In genomic region chr3:66419053-66419440, GRCh38 we compare ENCODE assay signal across 14 cellular contexts.
DNase-seq lines count a peak whose midpoint lies in the region; ATAC-seq, FAIRE-seq and TF ChIP-seq lines count a peak whose summit lies in the region.
"Had no signal": no experiment of that assay in that cellular context is flagged by ENCODE, and none has a peak within 500 bp of the region (broad histone marks: within the 10 kb centered on the region; RNA-seq: fewer than 3 reads in every experiment).

No MANE protein-coding gene starts in this region.

- H3K23ac ChIP-seq in H1 (ENCODE audit: insufficient read length): no peak overlapping the region

- TF ChIP-seq EP300 in H1 (IDR thresholded peaks at IDR 0.05; ENCODE audit: borderline replicate concordance in 1 of 2, low read depth in 2 of 2, low read length in 2 of 2) (no peak), upper lobe of left lung (IDR thresholded peaks at IDR 0.05) (no peak), HepG2 (IDR thresholded peaks at IDR 0.05; ENCODE audit: low read depth in 2 of 2, low read length in 2 of 2) (no peak), HepG2 (CRISPR knock-in tag; IDR thresholded peaks at IDR 0.05; ENCODE audit: borderline replicate concordance) (no peak)

- peaks cover 6 to 17% of the 10 kb centered on the region in 2 experiments for H4K20me1 ChIP-seq in H1 (replicated peaks in 1 of 2; ENCODE audit: control insufficient read depth in 1 of 2, insufficient read depth in 2 of 2, low read length in 2 of 2)
- H4K20me1 ChIP-seq in HepG2 (ENCODE audit: insufficient read depth, low read length): no peaks in the 10 kb centered on the region

- peaks cover 21% of the 10 kb centered on the region for H3K79me1 ChIP-seq in H1 (ENCODE audit: low read depth, low read length)

- peak overlapping the region; percentile 10 for H3K4ac ChIP-seq in H1 (replicated peaks; ENCODE audit: insufficient read length, low read depth, low read length)

- H3K9me3 ChIP-seq in H1 (ENCODE audit: insufficient read depth in 2 of 2, low read depth in 1 of 2, low read length in 1 of 2) (peaks cover 27 to 32% of the 10 kb centered on the region in 2 experiments), neuron (ENCODE audit: low read length) (peaks cover 19% of the 10 kb centered on the region), upper lobe of left lung (peaks cover 0 to 8% (median 3%) of the 10 kb centered on the region in 4 donors), HepG2 (ENCODE audit: low read length) (peaks cover 19% of the 10 kb centered on the region)

- peak; percentile 12 for DNase-seq in left cardiac atrium
- DNase-seq in Right ventricle myocardium inferior (ENCODE audit: missing footprints): no peak
- no peak for DNase-seq in H1 (ENCODE audit: low read depth in 1 of 2, low spot score in 2 of 2)
- DNase-seq in upper lobe of left lung: no peak
- DNase-seq in erythroblast (lab: John Stamatoyannopoulos, UW): no peak
- no peak for DNase-seq in NCI-H526 treated with DMSO at 0.1 percent for 48 hours (lab: John Stamatoyannopoulos, UW)
- no peak for DNase-seq in HepG2 (ENCODE audit: low spot score)
- DNase-seq: ACHN; brain microvascular endothelial cell; natural killer cell; stimulated activated CD4-positive, alpha-beta T cell treated with anti-CD3 and anti-CD28 coated beads, Interleukin-4, amount 100 ng/mL, for 4 hours had no signal

- intact Hi-C loops in left cardiac atrium (cut with DNase I): loop anchor here in 1 of 2 donors (5.0 kb wide), 1 partner anchor 63 kb away; no protein-coding TSS in a partner anchor
- intact Hi-C loops in Right ventricle myocardium inferior (cut with DNase I): no loop called here
- intact Hi-C loops in HepG2 (cut with micrococcal nuclease; ENCODE audit: unreplicated experiment): no loop called here

- H4K5ac ChIP-seq in H1 (ENCODE audit: insufficient read length, low read depth, low read length): no peak overlapping the region

- no peak overlapping the region for H3K56ac ChIP-seq in H1 (replicated peaks; ENCODE audit: insufficient read length, low read depth, low read length)

- POLR2A ChIA-PET in H1 (lab: Charles Lee; ENCODE audit: partially characterized antibody): interaction anchor here (0.9 to 1.5 kb wide), 3 partner anchors 9 to 25 kb away, joined by 3 to 4 read pairs (median 3); no protein-coding TSS in a partner anchor
- POLR2A ChIA-PET in HepG2 (lab: Yijun Ruan, JAX): no interaction called here

- no peak overlapping the region for H2BK12ac ChIP-seq in H1 (ENCODE audit: low read depth, low read length)

- no peak overlapping the region for H2BK20ac ChIP-seq in H1 (ENCODE audit: low read length)

- peaks cover 4 to 16% (median 7%) of the 10 kb centered on the region in 4 experiments; a peak in 5 of 7 replicates for H3K4me1 ChIP-seq in H1 (replicated peaks in 1 of 4; ENCODE audit: control insufficient read depth in 3 of 4, insufficient read depth in 4 of 4, low read length in 3 of 4)
- H3K4me1 ChIP-seq in neuron (ENCODE audit: insufficient read depth, low read length): peaks cover 22% of the 10 kb centered on the region
- peaks cover 16 to 25% (median 20%) of the 10 kb centered on the region in 4 donors for H3K4me1 ChIP-seq in upper lobe of left lung
- peaks cover 5% of the 10 kb centered on the region; the same call in 1 of the 2 replicates for H3K4me1 ChIP-seq in HepG2 (ENCODE audit: insufficient read depth, low read length)

- H3K27me3 ChIP-seq in H1 (replicated peaks in 1 of 4; ENCODE audit: control insufficient read depth in 3 of 4, extremely low read depth in 1 of 4, insufficient read depth in 3 of 4, low read length in 3 of 4) (no peaks in the 10 kb centered on the region), neuron (ENCODE audit: insufficient read depth, low read length) (no peaks in the 10 kb centered on the region), upper lobe of left lung (no peaks in the 10 kb centered on the region), HepG2 (ENCODE audit: control insufficient read depth in 1 of 2, insufficient read depth in 2 of 2, low read length in 2 of 2) (no peaks in the 10 kb centered on the region)
- H3K27me3 ChIP-seq: brain microvascular endothelial cell had no signal

- in situ Hi-C loops in HepG2 (cut with HindIII; ENCODE audit: extremely low pct_ligation_motif_present, low pct_unique_long_range_greater_than_20kb): no loop called here

- H3K27ac ChIP-seq in H1 (ENCODE audit: low read depth, low read length) (no peak overlapping the region), upper lobe of left lung (peak overlapping the region; percentile 46 to 79 (median 58)), HepG2 (ENCODE audit: extremely low read length, insufficient read depth, low read length) (no peak overlapping the region)
- H3K27ac ChIP-seq: brain microvascular endothelial cell had no signal

- H3K18ac ChIP-seq in H1 (ENCODE audit: extremely low read depth, low read length): no peak overlapping the region

- CTCF ChIA-PET in H1 (lab: Charles Lee; ENCODE audit: partially characterized antibody) (interaction anchor here (1.0 to 1.8 kb wide), 5 partner anchors 9 to 403 kb away, joined by 3 to 7 read pairs (median 4); no protein-coding TSS in a partner anchor), HepG2 (lab: Yijun Ruan, JAX; ENCODE audit: low intra/inter-chr PET ratio, low total read pairs) (no interaction called here)

- ATAC-seq in left cardiac atrium: no peak
- no peak for ATAC-seq in Right ventricle myocardium inferior
- no peak for ATAC-seq in upper lobe of left lung (ENCODE audit: low FRiP score in 2 of 2)
- ATAC-seq in HepG2: no peak

- TF ChIP-seq CTCF in H1 (IDR thresholded peaks at IDR 0.05; ENCODE audit: control extremely low read depth in 1 of 3, insufficient read depth in 1 of 3, low read depth in 1 of 3, low read length in 3 of 3): no peak
- no peak for TF ChIP-seq CTCF in upper lobe of left lung (IDR thresholded peaks at IDR 0.05)
- TF ChIP-seq CTCF in HepG2 (CRISPR knock-in tag; IDR thresholded peaks at IDR 0.05): no peak

- no peak overlapping the region for H2BK5ac ChIP-seq in H1 (ENCODE audit: low read depth, low read length)

- no peak overlapping the region for H2BK15ac ChIP-seq in H1 (ENCODE audit: low read length)

- peaks cover 18 to 65% (median 45%) of the 10 kb centered on the region in 4 experiments; a peak in 7 of 8 replicates for H3K36me3 ChIP-seq in H1 (ENCODE audit: control insufficient read depth in 2 of 4, insufficient read depth in 4 of 4, low read length in 3 of 4)
- peaks cover 41% of the 10 kb centered on the region for H3K36me3 ChIP-seq in neuron (ENCODE audit: insufficient read depth, low read length)
- H3K36me3 ChIP-seq in upper lobe of left lung: peaks cover 0 to 29% (median 7%) of the 10 kb centered on the region in 4 donors
- peaks cover 3 to 14% of the 10 kb centered on the region in 2 experiments for H3K36me3 ChIP-seq in HepG2 (replicated peaks in 1 of 2; ENCODE audit: control insufficient read depth in 1 of 2, insufficient read depth in 2 of 2, low read length in 2 of 2)
- H3K36me3 ChIP-seq: brain microvascular endothelial cell had no signal

- H3K4me2 ChIP-seq in H1 (ENCODE audit: insufficient read depth in 1 of 2, low read depth in 2 of 2, low read length in 2 of 2) (peak overlapping the region in 1 of 2 experiments; percentile 27; a peak in 1 of 4 replicates), HepG2 (ENCODE audit: low read depth, low read length) (no peak overlapping the region)

- TF ChIP-seq RAD21 in H1 (IDR thresholded peaks at IDR 0.05 in 1 of 2, conservative IDR thresholded peaks at IDR 0.05 in 1 of 2; ENCODE audit: low read depth in 2 of 2, low read length in 2 of 2) (no peak), HepG2 (CRISPR knock-in tag; IDR thresholded peaks at IDR 0.05) (no peak)

- H3K4me3 ChIP-seq in H1 (ENCODE audit: extremely low read depth in 1 of 4, insufficient read depth in 2 of 4, low read depth in 3 of 4, low read length in 4 of 4): no peak overlapping the region
- H3K4me3 ChIP-seq in neuron (ENCODE audit: low read length): peak overlapping the region; percentile 4
- no peak overlapping the region for H3K4me3 ChIP-seq in upper lobe of left lung
- no peak overlapping the region for H3K4me3 ChIP-seq in HepG2 (replicated peaks in 1 of 3; ENCODE audit: insufficient read depth in 1 of 3, low read depth in 2 of 3, low read length in 3 of 3)

- FAIRE-seq in H1 (lab: Jason Lieb, UNC) (no peak), HepG2 (lab: Jason Lieb, UNC) (no peak)
- FAIRE-seq: endometrium, G401.6 had no signal

- H3K9ac ChIP-seq in H1 (replicated peaks in 1 of 4; ENCODE audit: extremely low read depth in 1 of 4, low read depth in 3 of 4, low read length in 3 of 4): no peak overlapping the region
- H3K9ac ChIP-seq in HepG2 (ENCODE audit: insufficient read depth, low read depth, low read length): no peak overlapping the region

- H3K79me2 ChIP-seq in H1 (ENCODE audit: control insufficient read depth in 1 of 2, insufficient read depth in 2 of 2, low read length in 2 of 2): peaks cover 10 to 95% of the 10 kb centered on the region in 2 experiments
- H3K79me2 ChIP-seq in HepG2 (ENCODE audit: insufficient read depth, low read length): peaks cover 7% of the 10 kb centered on the region

- no peak overlapping the region for H2BK120ac ChIP-seq in H1 (replicated peaks; ENCODE audit: low read depth, low read length)

- TF ChIP-seq POLR2A in H1 (IDR thresholded peaks at IDR 0.05; ENCODE audit: control extremely low read depth in 1 of 2, low read depth in 2 of 2, low read length in 2 of 2): no peak
- TF ChIP-seq POLR2A in upper lobe of left lung (IDR thresholded peaks at IDR 0.05): no peak
- TF ChIP-seq POLR2A in erythroblast (IDR thresholded peaks at IDR 0.05; ENCODE audit: low read length): no peak
- no peak for TF ChIP-seq POLR2A in HepG2 (IDR thresholded peaks at IDR 0.05; ENCODE audit: insufficient read depth in 1 of 2, low read depth in 2 of 2, low read length in 2 of 2)

- H4K91ac ChIP-seq in H1 (replicated peaks; ENCODE audit: insufficient read length, low read length): no peak overlapping the region

- H4K8ac ChIP-seq in H1 (ENCODE audit: extremely low read depth, insufficient read depth, low read length): no peak overlapping the region

- 0 out of 2 replicates have a peak overlapping the region, but pooled peaks have one; percentile 59 for H2AK5ac ChIP-seq in H1 (ENCODE audit: low read depth, low read length)

- H2AFZ ChIP-seq in H1 (ENCODE audit: low read length) (no peak overlapping the region), neuron (ENCODE audit: low read depth, low read length) (no peak overlapping the region), HepG2 (ENCODE audit: low read length) (no peak overlapping the region)

- BruUV-seq in HepG2 (replicated peaks; lab: Mats Ljungman, UMichigan): no TSS peak

- no peaks in the 10 kb centered on the region for H3K23me2 ChIP-seq in H1 (ENCODE audit: low read depth, low read length)

- H3K14ac ChIP-seq in H1 (ENCODE audit: insufficient read length): no peak overlapping the region

- 88% methylated on average over 14 of the region's 14 CpGs; no CpG with 5 or more reads in 1 of the 2 experiments for WGBS in H1 (ENCODE audit: extremely low coverage in 1 of 2, insufficient coverage in 1 of 2, insufficient read length in 1 of 2, insufficient replicate concordance in 2 of 2, low coverage in 1 of 2, low lambda C conversion rate in 2 of 2, missing lambda C conversion rate in 1 of 2), 2 experiments
- WGBS in upper lobe of left lung, 2 donors: 87 to 89% methylated on average over 14 of the region's 14 CpGs
- WGBS in HepG2 (ENCODE audit: low lambda C conversion rate): 97% methylated on average over 14 of the region's 14 CpGs

TF ChIP-seq in HepG2, 621 proteins besides CTCF, POLR2A, EP300 and RAD21 (continues in another document):
- TF ChIP-seq MBD4 (IDR thresholded peaks at IDR 0.05; ENCODE audit: borderline replicate concordance, low read length): no peak

Comparison
In these comparisons a context has a peak if more than half of its experiments do, and no peak if none do; other contexts are left out.
1. H3K27ac ChIP-seq: peak in upper lobe of left lung (4 of 4); none in H1 (single experiment) and HepG2 (single experiment).